ENCODE assay signal across 1 cellular context in the genomic region with DNA sequence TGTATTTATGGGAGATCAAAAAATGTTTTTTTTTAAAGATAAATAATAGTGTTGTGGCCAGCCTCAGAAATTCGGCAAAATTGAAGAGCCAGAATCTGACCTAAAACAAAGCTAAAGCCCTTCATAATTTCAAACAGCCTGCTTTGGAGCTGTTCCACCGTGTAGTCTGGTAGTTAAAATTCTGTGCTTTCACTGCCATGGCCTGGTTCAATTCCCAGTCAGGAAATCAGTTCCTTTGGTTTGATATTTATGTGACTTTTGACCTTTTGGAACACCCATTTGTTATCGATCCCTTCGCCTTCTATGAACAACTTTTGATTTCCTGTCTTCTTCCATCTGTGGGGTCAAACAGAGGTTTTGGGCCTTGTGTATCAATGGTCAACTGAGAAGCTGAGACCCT.
TF ChIP-seq lines count a peak whose summit lies in the region.

No MANE protein-coding gene starts in this region.

TF ChIP-seq in HepG2, 621 proteins besides CTCF, POLR2A, EP300 and RAD21:
- TF ChIP-seq, protein P1, sequence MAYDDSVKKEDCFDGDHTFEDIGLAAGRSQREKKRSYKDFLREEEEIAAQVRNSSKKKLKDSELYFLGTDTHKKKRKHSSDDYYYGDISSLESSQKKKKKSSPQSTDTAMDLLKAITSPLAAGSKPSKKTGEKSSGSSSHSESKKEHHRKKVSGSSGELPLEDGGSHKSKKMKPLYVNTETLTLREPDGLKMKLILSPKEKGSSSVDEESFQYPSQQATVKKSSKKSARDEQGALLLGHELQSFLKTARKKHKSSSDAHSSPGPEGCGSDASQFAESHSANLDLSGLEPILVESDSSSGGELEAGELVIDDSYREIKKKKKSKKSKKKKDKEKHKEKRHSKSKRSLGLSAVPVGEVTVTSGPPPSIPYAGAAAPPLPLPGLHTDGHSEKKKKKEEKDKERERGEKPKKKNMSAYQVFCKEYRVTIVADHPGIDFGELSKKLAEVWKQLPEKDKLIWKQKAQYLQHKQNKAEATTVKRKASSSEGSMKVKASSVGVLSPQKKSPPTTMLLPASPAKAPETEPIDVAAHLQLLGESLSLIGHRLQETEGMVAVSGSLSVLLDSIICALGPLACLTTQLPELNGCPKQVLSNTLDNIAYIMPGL (CRISPR knock-in tag; IDR thresholded peaks at IDR 0.05; ENCODE audit: borderline replicate concordance in 1 of 2, low read depth in 1 of 2) = no peak
- TF ChIP-seq, protein P2, sequence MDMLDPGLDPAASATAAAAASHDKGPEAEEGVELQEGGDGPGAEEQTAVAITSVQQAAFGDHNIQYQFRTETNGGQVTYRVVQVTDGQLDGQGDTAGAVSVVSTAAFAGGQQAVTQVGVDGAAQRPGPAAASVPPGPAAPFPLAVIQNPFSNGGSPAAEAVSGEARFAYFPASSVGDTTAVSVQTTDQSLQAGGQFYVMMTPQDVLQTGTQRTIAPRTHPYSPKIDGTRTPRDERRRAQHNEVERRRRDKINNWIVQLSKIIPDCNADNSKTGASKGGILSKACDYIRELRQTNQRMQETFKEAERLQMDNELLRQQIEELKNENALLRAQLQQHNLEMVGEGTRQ (IDR thresholded peaks at IDR 0.05; ENCODE audit: low read depth, low read length) = no peak
- TF ChIP-seq, protein P2 (CRISPR knock-in tag; IDR thresholded peaks at IDR 0.05; ENCODE audit: borderline replicate concordance) = no peak
- TF ChIP-seq MTF2 (CRISPR knock-in tag; IDR thresholded peaks at IDR 0.05; ENCODE audit: borderline replicate concordance) (no peak), SAFB2 (CRISPR knock-in tag; IDR thresholded peaks at IDR 0.05; ENCODE audit: borderline replicate concordance, low read depth) (no peak), MYNN (CRISPR knock-in tag; IDR thresholded peaks at IDR 0.05; ENCODE audit: low read depth) (no peak), POGZ (CRISPR knock-in tag; IDR thresholded peaks at IDR 0.05) (no peak), ZKSCAN5 (CRISPR knock-in tag; IDR thresholded peaks at IDR 0.05) (no peak), IKZF4 (CRISPR knock-in tag; IDR thresholded peaks at IDR 0.05; ENCODE audit: borderline replicate concordance, low read depth, not compliant biosample characterization) (no peak), SRF (IDR thresholded peaks at IDR 0.05; ENCODE audit: low read depth, low read length) (no peak)
- TF ChIP-seq, protein P3, sequence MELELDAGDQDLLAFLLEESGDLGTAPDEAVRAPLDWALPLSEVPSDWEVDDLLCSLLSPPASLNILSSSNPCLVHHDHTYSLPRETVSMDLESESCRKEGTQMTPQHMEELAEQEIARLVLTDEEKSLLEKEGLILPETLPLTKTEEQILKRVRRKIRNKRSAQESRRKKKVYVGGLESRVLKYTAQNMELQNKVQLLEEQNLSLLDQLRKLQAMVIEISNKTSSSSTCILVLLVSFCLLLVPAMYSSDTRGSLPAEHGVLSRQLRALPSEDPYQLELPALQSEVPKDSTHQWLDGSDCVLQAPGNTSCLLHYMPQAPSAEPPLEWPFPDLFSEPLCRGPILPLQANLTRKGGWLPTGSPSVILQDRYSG (CRISPR knock-in tag; IDR thresholded peaks at IDR 0.05) = no peak
- TF ChIP-seq, protein P4, sequence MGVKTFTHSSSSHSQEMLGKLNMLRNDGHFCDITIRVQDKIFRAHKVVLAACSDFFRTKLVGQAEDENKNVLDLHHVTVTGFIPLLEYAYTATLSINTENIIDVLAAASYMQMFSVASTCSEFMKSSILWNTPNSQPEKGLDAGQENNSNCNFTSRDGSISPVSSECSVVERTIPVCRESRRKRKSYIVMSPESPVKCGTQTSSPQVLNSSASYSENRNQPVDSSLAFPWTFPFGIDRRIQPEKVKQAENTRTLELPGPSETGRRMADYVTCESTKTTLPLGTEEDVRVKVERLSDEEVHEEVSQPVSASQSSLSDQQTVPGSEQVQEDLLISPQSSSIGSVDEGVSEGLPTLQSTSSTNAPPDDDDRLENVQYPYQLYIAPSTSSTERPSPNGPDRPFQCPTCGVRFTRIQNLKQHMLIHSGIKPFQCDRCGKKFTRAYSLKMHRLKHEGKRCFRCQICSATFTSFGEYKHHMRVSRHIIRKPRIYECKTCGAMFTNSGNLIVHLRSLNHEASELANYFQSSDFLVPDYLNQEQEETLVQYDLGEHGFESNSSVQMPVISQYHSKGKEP (CRISPR knock-in tag; IDR thresholded peaks at IDR 0.05) = no peak
- TF ChIP-seq, protein P5, sequence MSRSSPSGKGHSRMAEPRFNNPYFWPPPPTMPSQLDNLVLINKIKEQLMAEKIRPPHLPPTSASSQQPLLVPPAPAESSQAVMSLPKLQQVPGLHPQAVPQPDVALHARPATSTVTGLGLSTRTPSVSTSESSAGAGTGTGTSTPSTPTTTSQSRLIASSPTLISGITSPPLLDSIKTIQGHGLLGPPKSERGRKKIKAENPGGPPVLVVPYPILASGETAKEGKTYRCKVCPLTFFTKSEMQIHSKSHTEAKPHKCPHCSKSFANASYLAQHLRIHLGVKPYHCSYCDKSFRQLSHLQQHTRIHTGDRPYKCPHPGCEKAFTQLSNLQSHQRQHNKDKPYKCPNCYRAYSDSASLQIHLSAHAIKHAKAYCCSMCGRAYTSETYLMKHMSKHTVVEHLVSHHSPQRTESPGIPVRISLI (CRISPR knock-in tag; IDR thresholded peaks at IDR 0.05; ENCODE audit: borderline replicate concordance) = no peak
- TF ChIP-seq, protein P6, sequence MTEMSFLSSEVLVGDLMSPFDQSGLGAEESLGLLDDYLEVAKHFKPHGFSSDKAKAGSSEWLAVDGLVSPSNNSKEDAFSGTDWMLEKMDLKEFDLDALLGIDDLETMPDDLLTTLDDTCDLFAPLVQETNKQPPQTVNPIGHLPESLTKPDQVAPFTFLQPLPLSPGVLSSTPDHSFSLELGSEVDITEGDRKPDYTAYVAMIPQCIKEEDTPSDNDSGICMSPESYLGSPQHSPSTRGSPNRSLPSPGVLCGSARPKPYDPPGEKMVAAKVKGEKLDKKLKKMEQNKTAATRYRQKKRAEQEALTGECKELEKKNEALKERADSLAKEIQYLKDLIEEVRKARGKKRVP (CRISPR knock-in tag; IDR thresholded peaks at IDR 0.05) = no peak
- TF ChIP-seq, protein P7, sequence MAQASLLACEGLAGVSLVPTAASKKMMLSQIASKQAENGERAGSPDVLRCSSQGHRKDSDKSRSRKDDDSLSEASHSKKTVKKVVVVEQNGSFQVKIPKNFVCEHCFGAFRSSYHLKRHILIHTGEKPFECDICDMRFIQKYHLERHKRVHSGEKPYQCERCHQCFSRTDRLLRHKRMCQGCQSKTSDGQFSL (CRISPR knock-in tag; IDR thresholded peaks at IDR 0.05) = no peak
- TF ChIP-seq, protein P8, sequence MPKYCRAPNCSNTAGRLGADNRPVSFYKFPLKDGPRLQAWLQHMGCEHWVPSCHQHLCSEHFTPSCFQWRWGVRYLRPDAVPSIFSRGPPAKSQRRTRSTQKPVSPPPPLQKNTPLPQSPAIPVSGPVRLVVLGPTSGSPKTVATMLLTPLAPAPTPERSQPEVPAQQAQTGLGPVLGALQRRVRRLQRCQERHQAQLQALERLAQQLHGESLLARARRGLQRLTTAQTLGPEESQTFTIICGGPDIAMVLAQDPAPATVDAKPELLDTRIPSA (CRISPR knock-in tag; IDR thresholded peaks at IDR 0.05; ENCODE audit: borderline replicate concordance) = no peak
